In genomic region chr1:202677433-202677832, GRCh38 we compare ENCODE assay signal across 10 cellular contexts. TPM values are rescaled to one million over a fixed set of nuclear protein-coding genes. Genes with fewer than 3 reads are reported as not detected.
"Had no signal": no experiment of that assay in that cellular context is flagged by ENCODE, and none has a peak within 500 bp of the region (broad histone marks: within the 10 kb centered on the region; RNA-seq: fewer than 3 reads in every experiment).

No MANE protein-coding gene starts in this region.

- H3K27ac Mint-ChIP-seq: H9, HFFc6 had no signal

- H3K4me3 Mint-ChIP-seq: H9, HFFc6 had no signal

- H3K9me3 ChIP-seq: HAP-1 had no signal

- H3K27ac ChIP-seq: GM23248 had no signal

- H3K9ac ChIP-seq: GM23248 had no signal

- H3K4me3 ChIP-seq: GM23248, HAP-1 had no signal

- H2AFZ ChIP-seq: GM23248 had no signal

- DNase-seq: GM23248, GOT3, H7, H9, HCEC 1CT, HFFc6 had no signal

- ATAC-seq: HCT116 had no signal

- H3K36me3 ChIP-seq: HAP-1 had no signal

- FAIRE-seq: H1, H54 had no signal

- H3K4me1 ChIP-seq: HAP-1 had no signal

RNA-seq across cellular contexts. Expression of gene SYT2, which starts 32.8 kb away (rescaled TPM):
- total RNA-seq: GM23248 had no signal
